Comparison of ENCODE assay signal across 1 cellular context in genomic region chr2:66574701-66575624, GRCh38.
A peak's percentile ranks its signal among the peaks of the same experiment; 100 is the strongest.
TF ChIP-seq lines count a peak whose summit lies in the region.

No MANE protein-coding gene starts in this region.

TF ChIP-seq in H1, 55 proteins besides CTCF, POLR2A, EP300 and RAD21 (continued from another document):
- TF ChIP-seq GABPA (IDR thresholded peaks at IDR 0.05; ENCODE audit: borderline replicate concordance, insufficient read depth, low read length), result no peak
- TF ChIP-seq TCF12 (IDR thresholded peaks at IDR 0.05; ENCODE audit: low read depth, low read length), result 0 out of 2 replicates have a peak, but pooled peaks have one; percentile 41
- TF ChIP-seq KDM1A (IDR thresholded peaks at IDR 0.05; ENCODE audit: borderline replicate concordance, low read length), result no peak
- TF ChIP-seq PHF8 (conservative IDR thresholded peaks at IDR 0.05; ENCODE audit: low read depth, low read length), result no peak
- no peak for TF ChIP-seq NANOG (IDR thresholded peaks at IDR 0.05; ENCODE audit: insufficient read depth, low read depth, low read length, poor library complexity, severe bottlenecking)
- no peak for TF ChIP-seq RXRA (IDR thresholded peaks at IDR 0.05; ENCODE audit: insufficient read depth, low read depth, low read length)
- TF ChIP-seq CBX8 (IDR thresholded peaks at IDR 0.05; ENCODE audit: borderline replicate concordance, low read depth, low read length), result no peak
- no peak for TF ChIP-seq HDAC2 (IDR thresholded peaks at IDR 0.05; ENCODE audit: borderline replicate concordance in 1 of 2, low read depth in 2 of 2, low read length in 2 of 2)
- TF ChIP-seq SUZ12 (IDR thresholded peaks at IDR 0.05; ENCODE audit: low read length), result no peak
- TF ChIP-seq POLR2AphosphoS5 (IDR thresholded peaks at IDR 0.05; ENCODE audit: low read depth, low read length), result no peak
- no peak for TF ChIP-seq CTBP2 (IDR thresholded peaks at IDR 0.05; ENCODE audit: borderline replicate concordance, insufficient read depth, insufficient read length, low read length)
- TF ChIP-seq CHD1 (IDR thresholded peaks at IDR 0.05; ENCODE audit: low read depth, low read length), result no peak
- TF ChIP-seq KDM5A (IDR thresholded peaks at IDR 0.05; ENCODE audit: low read length), result 0 out of 2 replicates have a peak, but pooled peaks have one; percentile 29
- TF ChIP-seq SIN3A (conservative IDR thresholded peaks at IDR 0.05 in 1 of 2, IDR thresholded peaks at IDR 0.05 in 1 of 2; ENCODE audit: low read depth in 1 of 2, low read length in 2 of 2), result no peak; a peak in 1 of 4 replicates
- TF ChIP-seq TEAD4 (IDR thresholded peaks at IDR 0.05; ENCODE audit: low read depth, low read length), result no peak
- TF ChIP-seq USF2 (IDR thresholded peaks at IDR 0.05; ENCODE audit: low read length), result no peak
- TF ChIP-seq MAX (IDR thresholded peaks at IDR 0.05), result no peak
- TF ChIP-seq GTF2F1 (IDR thresholded peaks at IDR 0.05; ENCODE audit: borderline replicate concordance, low read depth, low read length), result no peak
- no peak for TF ChIP-seq RFX5 (IDR thresholded peaks at IDR 0.05; ENCODE audit: borderline replicate concordance, low read depth, low read length)
- no peak for TF ChIP-seq CEBPB (IDR thresholded peaks at IDR 0.05; ENCODE audit: low read depth, low read length)
- no peak for TF ChIP-seq SIX5 (IDR thresholded peaks at IDR 0.05; ENCODE audit: low read depth, low read length)
- TF ChIP-seq ASH2L (IDR thresholded peaks at IDR 0.05; ENCODE audit: low read length), result peak; percentile 52
- no peak for TF ChIP-seq ATF2 (IDR thresholded peaks at IDR 0.05; ENCODE audit: low read length)
- no peak for TF ChIP-seq RBBP5 (IDR thresholded peaks at IDR 0.05; ENCODE audit: borderline replicate concordance, low read depth, low read length)
- no peak for TF ChIP-seq SP2 (IDR thresholded peaks at IDR 0.05; ENCODE audit: low read length)
- TF ChIP-seq SP4 (IDR thresholded peaks at IDR 0.05; ENCODE audit: low read length), result no peak
- no peak for TF ChIP-seq CHD2 (IDR thresholded peaks at IDR 0.05; ENCODE audit: low read length)
- no peak for TF ChIP-seq JUND (IDR thresholded peaks at IDR 0.05; ENCODE audit: low read length)
- TF ChIP-seq SAP30 (IDR thresholded peaks at IDR 0.05; ENCODE audit: insufficient read depth, insufficient replicate concordance, low read length), result peak; percentile 12
- TF ChIP-seq MAFK (IDR thresholded peaks at IDR 0.05; ENCODE audit: low read depth, low read length), result no peak
- no peak for TF ChIP-seq E2F6 (IDR thresholded peaks at IDR 0.05)
